In genomic region chr22:24564376-24565058, GRCh38 we compare ENCODE assay signal across 1 cellular context.
A peak's percentile ranks its signal among the peaks of the same experiment; 100 is the strongest.
TF ChIP-seq lines count a peak whose summit lies in the region.

No MANE protein-coding gene starts in this region.

TF ChIP-seq in HEK293, 187 proteins besides CTCF, POLR2A, EP300 and RAD21 (continued from another document):
- TF ChIP-seq KLF17 (tag by site-specific recombination; IDR thresholded peaks at IDR 0.05), result no peak
- no peak for TF ChIP-seq ZNF132 (tag by site-specific recombination; IDR thresholded peaks at IDR 0.05; ENCODE audit: borderline replicate concordance)
- TF ChIP-seq OSR2 (tag by site-specific recombination; IDR thresholded peaks at IDR 0.05), result 0 out of 2 replicates have a peak, but pooled peaks have one; percentile 12
- TF ChIP-seq PRDM10 (tag by site-specific recombination; IDR thresholded peaks at IDR 0.05), result no peak
- TF ChIP-seq ZNF121 (tag by site-specific recombination; IDR thresholded peaks at IDR 0.05), result peak; percentile 63; the same call in 1 of the 2 replicates
- no peak for TF ChIP-seq MEIS1 (CRISPR knock-in tag; IDR thresholded peaks at IDR 0.05; ENCODE audit: borderline replicate concordance)
- TF ChIP-seq ZNF341 (tag by site-specific recombination; IDR thresholded peaks at IDR 0.05; ENCODE audit: low read depth), result peak; percentile 89
- no peak for TF ChIP-seq ZNF837 (tag by site-specific recombination; IDR thresholded peaks at IDR 0.05)
